ENCODE assay signal across 2 cellular contexts in the genomic region with DNA sequence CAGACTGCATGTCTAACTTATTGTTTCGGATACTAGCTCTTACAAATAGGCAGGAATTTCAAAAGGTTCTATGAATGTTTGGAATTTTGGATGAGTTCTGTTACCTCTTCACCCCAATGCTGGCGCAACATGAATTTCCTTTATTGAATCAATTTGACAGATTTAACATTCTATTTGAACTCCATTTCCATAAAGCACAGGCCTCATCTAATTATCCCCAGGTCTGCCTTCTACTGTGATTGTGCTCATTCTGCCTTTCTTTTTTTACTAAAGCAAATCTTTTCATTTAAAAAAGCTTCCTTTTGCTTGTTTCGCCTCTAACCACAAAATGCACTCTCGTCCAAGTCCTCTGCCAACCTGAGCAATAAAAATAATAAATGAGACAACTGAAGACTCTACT.
TF ChIP-seq lines count a peak whose summit lies in the region.

No MANE protein-coding gene starts in this region.

TF ChIP-seq in SK-N-SH treated with all-trans-retinoic acid at 6 μM for 48 hours, 23 proteins besides CTCF, POLR2A, EP300 and RAD21 (continued from another document):
- TF ChIP-seq, protein P1, sequence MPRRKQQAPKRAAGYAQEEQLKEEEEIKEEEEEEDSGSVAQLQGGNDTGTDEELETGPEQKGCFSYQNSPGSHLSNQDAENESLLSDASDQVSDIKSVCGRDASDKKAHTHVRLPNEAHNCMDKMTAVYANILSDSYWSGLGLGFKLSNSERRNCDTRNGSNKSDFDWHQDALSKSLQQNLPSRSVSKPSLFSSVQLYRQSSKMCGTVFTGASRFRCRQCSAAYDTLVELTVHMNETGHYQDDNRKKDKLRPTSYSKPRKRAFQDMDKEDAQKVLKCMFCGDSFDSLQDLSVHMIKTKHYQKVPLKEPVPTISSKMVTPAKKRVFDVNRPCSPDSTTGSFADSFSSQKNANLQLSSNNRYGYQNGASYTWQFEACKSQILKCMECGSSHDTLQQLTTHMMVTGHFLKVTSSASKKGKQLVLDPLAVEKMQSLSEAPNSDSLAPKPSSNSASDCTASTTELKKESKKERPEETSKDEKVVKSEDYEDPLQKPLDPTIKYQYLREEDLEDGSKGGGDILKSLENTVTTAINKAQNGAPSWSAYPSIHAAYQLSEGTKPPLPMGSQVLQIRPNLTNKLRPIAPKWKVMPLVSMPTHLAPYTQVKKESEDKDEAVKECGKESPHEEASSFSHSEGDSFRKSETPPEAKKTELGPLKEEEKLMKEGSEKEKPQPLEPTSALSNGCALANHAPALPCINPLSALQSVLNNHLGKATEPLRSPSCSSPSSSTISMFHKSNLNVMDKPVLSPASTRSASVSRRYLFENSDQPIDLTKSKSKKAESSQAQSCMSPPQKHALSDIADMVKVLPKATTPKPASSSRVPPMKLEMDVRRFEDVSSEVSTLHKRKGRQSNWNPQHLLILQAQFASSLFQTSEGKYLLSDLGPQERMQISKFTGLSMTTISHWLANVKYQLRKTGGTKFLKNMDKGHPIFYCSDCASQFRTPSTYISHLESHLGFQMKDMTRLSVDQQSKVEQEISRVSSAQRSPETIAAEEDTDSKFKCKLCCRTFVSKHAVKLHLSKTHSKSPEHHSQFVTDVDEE (CRISPR knock-in tag; IDR thresholded peaks at IDR 0.05), result 0 out of 2 replicates have a peak, but pooled peaks have one; percentile 25
- TF ChIP-seq ZNF565 (CRISPR knock-in tag; conservative IDR thresholded peaks at IDR 0.05; ENCODE audit: low read depth) (no peak), ISL1 (CRISPR knock-in tag; IDR thresholded peaks at IDR 0.05) (peak; percentile 93), GLIS3 (CRISPR knock-in tag; IDR thresholded peaks at IDR 0.05) (peak; percentile 5)
- TF ChIP-seq, protein P2, sequence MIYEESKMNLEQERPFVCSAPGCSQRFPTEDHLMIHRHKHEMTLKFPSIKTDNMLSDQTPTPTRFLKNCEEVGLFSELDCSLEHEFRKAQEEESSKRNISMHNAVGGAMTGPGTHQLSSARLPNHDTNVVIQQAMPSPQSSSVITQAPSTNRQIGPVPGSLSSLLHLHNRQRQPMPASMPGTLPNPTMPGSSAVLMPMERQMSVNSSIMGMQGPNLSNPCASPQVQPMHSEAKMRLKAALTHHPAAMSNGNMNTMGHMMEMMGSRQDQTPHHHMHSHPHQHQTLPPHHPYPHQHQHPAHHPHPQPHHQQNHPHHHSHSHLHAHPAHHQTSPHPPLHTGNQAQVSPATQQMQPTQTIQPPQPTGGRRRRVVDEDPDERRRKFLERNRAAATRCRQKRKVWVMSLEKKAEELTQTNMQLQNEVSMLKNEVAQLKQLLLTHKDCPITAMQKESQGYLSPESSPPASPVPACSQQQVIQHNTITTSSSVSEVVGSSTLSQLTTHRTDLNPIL (CRISPR knock-in tag; IDR thresholded peaks at IDR 0.05; ENCODE audit: low read depth), result 0 out of 2 replicates have a peak, but pooled peaks have one; percentile 45
TF ChIP-seq in SK-N-SH treated with all-trans-retinoic acid at 6 μM for 48 hours: peak in this region for 6.

TF ChIP-seq in SK-N-SH, 30 proteins besides CTCF, POLR2A, EP300 and RAD21 (continued from another document):
- TF ChIP-seq, protein P3, sequence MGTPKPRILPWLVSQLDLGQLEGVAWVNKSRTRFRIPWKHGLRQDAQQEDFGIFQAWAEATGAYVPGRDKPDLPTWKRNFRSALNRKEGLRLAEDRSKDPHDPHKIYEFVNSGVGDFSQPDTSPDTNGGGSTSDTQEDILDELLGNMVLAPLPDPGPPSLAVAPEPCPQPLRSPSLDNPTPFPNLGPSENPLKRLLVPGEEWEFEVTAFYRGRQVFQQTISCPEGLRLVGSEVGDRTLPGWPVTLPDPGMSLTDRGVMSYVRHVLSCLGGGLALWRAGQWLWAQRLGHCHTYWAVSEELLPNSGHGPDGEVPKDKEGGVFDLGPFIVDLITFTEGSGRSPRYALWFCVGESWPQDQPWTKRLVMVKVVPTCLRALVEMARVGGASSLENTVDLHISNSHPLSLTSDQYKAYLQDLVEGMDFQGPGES (IDR thresholded peaks at IDR 0.05; ENCODE audit: low read depth, low read length), result no peak
- TF ChIP-seq TAF1 (IDR thresholded peaks at IDR 0.05; ENCODE audit: borderline replicate concordance, low read depth, low read length) (no peak), MEF2A (IDR thresholded peaks at IDR 0.05; ENCODE audit: borderline replicate concordance, low read depth) (no peak), TCF12 (IDR thresholded peaks at IDR 0.05) (no peak), SIN3A (IDR thresholded peaks at IDR 0.05; ENCODE audit: borderline replicate concordance, low read depth, low read length) (no peak), ELF1 (IDR thresholded peaks at IDR 0.05) (no peak), RCOR1 (IDR thresholded peaks at IDR 0.05; ENCODE audit: low read length) (no peak)
